ENCODE assay signal across 28 cellular contexts in genomic region chr7:155266440-155266839, GRCh38.
"Had no signal": no experiment of that assay in that cellular context is flagged by ENCODE, and none has a peak within 500 bp of the region (broad histone marks: within the 10 kb centered on the region; RNA-seq: fewer than 3 reads in every experiment).

No MANE protein-coding gene starts in this region.

- H3K4me1 ChIP-seq: adrenal gland, body of pancreas, colonic mucosa, esophagus squamous epithelium had no signal

- H3K4me1 Mint-ChIP-seq: activated naive CD4-positive, alpha-beta T cell treated with anti-CD3 and anti-CD28 coated beads, Interleukin-2, amount 50 U/mL, for 24 hours; activated T-helper 17 cell treated with anti-CD3 and anti-CD28 coated beads, Interleukin-2, amount 50 U/mL, for 72 hours had no signal

- ATAC-seq: activated naive CD8-positive, alpha-beta T cell treated with anti-CD3 and anti-CD28 coated beads, Interleukin-2, amount 50 U/mL, for 24 hours; activated T-cell treated with anti-CD3 and anti-CD28 coated beads, Interleukin-2, amount 50 U/mL, for 4 hours; activated T-helper 17 cell treated with anti-CD3 and anti-CD28 coated beads, Interleukin-2, amount 50 U/mL, for 72 hours; body of pancreas; T-helper 17 cell had no signal

- DNase-seq: activated CD4-positive, alpha-beta memory T cell treated with anti-CD3 and anti-CD28 coated beads, Interleukin-2, amount 10 ng/mL, durations not matched to agents 7 days and 5 days; activated CD4-positive, alpha-beta T cell treated with anti-CD3 and anti-CD28 coated beads for 1 hour; activated CD4-positive, alpha-beta T cell treated with anti-CD3 and anti-CD28 coated beads for 4 hours; activated CD4-positive, alpha-beta T cell treated with anti-CD3 and anti-CD28 coated beads, Interleukin-2, amount 10 ng/mL, durations not matched to agents 7 days and 5 days; activated CD4-positive, alpha-beta T cell treated with anti-CD3 and anti-CD28 coated beads, Interleukin-2, amount 50 U/mL, for 4 hours; activated effector memory CD4-positive, alpha-beta T cell treated with anti-CD3 and anti-CD28 coated beads, Interleukin-2, amount 50 U/mL, for 16 hours; activated naive CD4-positive, alpha-beta T cell treated with anti-CD3 and anti-CD28 coated beads for 36 hours; activated naive CD8-positive, alpha-beta T cell treated with anti-CD3 and anti-CD28 coated beads for 36 hours; activated naive CD8-positive, alpha-beta T cell treated with anti-CD3 and anti-CD28 coated beads, Interleukin-2, amount 50 U/mL, for 24 hours; activated T-cell treated with anti-CD3 and anti-CD28 coated beads, Interleukin-2, amount 50 U/mL, for 4 hours; adrenal gland; amygdala; aorta; body of pancreas; caudate nucleus; colonic mucosa; effector CD8-positive, alpha-beta T cell; esophagus squamous epithelium; foreskin melanocyte; glutamatergic neuron; T-helper 1 cell; T-helper 17 cell; T1000 had no signal

- H3K4me3 ChIP-seq: adrenal gland, body of pancreas, colonic mucosa, esophagus squamous epithelium had no signal

- H3K36me3 ChIP-seq: adrenal gland, colonic mucosa, esophagus squamous epithelium had no signal

- H3K4me3 Mint-ChIP-seq: activated CD4-positive, alpha-beta memory T cell treated with anti-CD3 and anti-CD28 coated beads, Interleukin-2, amount 10 ng/mL, durations not matched to agents 7 days and 5 days; activated CD4-positive, alpha-beta T cell treated with anti-CD3 and anti-CD28 coated beads, Interleukin-2, amount 10 ng/mL, durations not matched to agents 7 days and 5 days; activated naive CD4-positive, alpha-beta T cell treated with anti-CD3 and anti-CD28 coated beads for 36 hours; activated naive CD4-positive, alpha-beta T cell treated with anti-CD3 and anti-CD28 coated beads, Interleukin-2, amount 50 U/mL, for 24 hours; activated naive CD8-positive, alpha-beta T cell treated with anti-CD3 and anti-CD28 coated beads for 36 hours; activated naive CD8-positive, alpha-beta T cell treated with anti-CD3 and anti-CD28 coated beads, Interleukin-2, amount 50 U/mL, for 24 hours; activated T-cell treated with anti-CD3 and anti-CD28 coated beads, Interleukin-2, amount 50 U/mL, for 4 hours; activated T-helper 17 cell treated with anti-CD3 and anti-CD28 coated beads, Interleukin-2, amount 50 U/mL, for 72 hours; T-helper 17 cell; T-helper 2 cell treated with Interferon-gamma antibody and Interleukin-4, amounts not matched to agents 5 μg/mL and 100 μg/mL, for 36 hours; WTC11 had no signal

- H3K9me3 ChIP-seq: adrenal gland, body of pancreas, colonic mucosa, esophagus squamous epithelium had no signal

- H3K36me3 Mint-ChIP-seq: activated naive CD4-positive, alpha-beta T cell treated with anti-CD3 and anti-CD28 coated beads, Interleukin-2, amount 50 U/mL, for 24 hours; activated naive CD8-positive, alpha-beta T cell treated with anti-CD3 and anti-CD28 coated beads for 36 hours; WTC11 had no signal

- H3K27ac ChIP-seq: adrenal gland, body of pancreas, colonic mucosa, epithelial cell of prostate, esophagus squamous epithelium had no signal

- H3K27ac Mint-ChIP-seq: activated CD4-positive, alpha-beta memory T cell treated with anti-CD3 and anti-CD28 coated beads, Interleukin-2, amount 10 ng/mL, durations not matched to agents 7 days and 5 days; activated CD4-positive, alpha-beta T cell treated with anti-CD3 and anti-CD28 coated beads, Interleukin-2, amount 10 ng/mL, durations not matched to agents 7 days and 5 days; activated naive CD4-positive, alpha-beta T cell treated with anti-CD3 and anti-CD28 coated beads for 36 hours; activated naive CD4-positive, alpha-beta T cell treated with anti-CD3 and anti-CD28 coated beads, Interleukin-2, amount 50 U/mL, for 24 hours; activated naive CD8-positive, alpha-beta T cell treated with anti-CD3 and anti-CD28 coated beads for 36 hours; activated naive CD8-positive, alpha-beta T cell treated with anti-CD3 and anti-CD28 coated beads, Interleukin-2, amount 50 U/mL, for 24 hours; activated T-helper 17 cell treated with anti-CD3 and anti-CD28 coated beads, Interleukin-2, amount 50 U/mL, for 72 hours; T-helper 17 cell; T-helper 2 cell treated with Interferon-gamma antibody and Interleukin-4, amounts not matched to agents 5 μg/mL and 100 μg/mL, for 36 hours; WTC11 had no signal

- H3K27me3 Mint-ChIP-seq: activated CD4-positive, alpha-beta T cell treated with anti-CD3 and anti-CD28 coated beads, Interleukin-2, amount 10 ng/mL, durations not matched to agents 7 days and 5 days; activated naive CD4-positive, alpha-beta T cell treated with anti-CD3 and anti-CD28 coated beads, Interleukin-2, amount 50 U/mL, for 24 hours; activated naive CD8-positive, alpha-beta T cell treated with anti-CD3 and anti-CD28 coated beads for 36 hours had no signal

- H3K27me3 ChIP-seq: body of pancreas, colonic mucosa had no signal

- H3K9me3 Mint-ChIP-seq: activated CD4-positive, alpha-beta memory T cell treated with anti-CD3 and anti-CD28 coated beads, Interleukin-2, amount 10 ng/mL, durations not matched to agents 7 days and 5 days; activated CD4-positive, alpha-beta T cell treated with anti-CD3 and anti-CD28 coated beads, Interleukin-2, amount 10 ng/mL, durations not matched to agents 7 days and 5 days; activated naive CD4-positive, alpha-beta T cell treated with anti-CD3 and anti-CD28 coated beads for 36 hours; activated naive CD4-positive, alpha-beta T cell treated with anti-CD3 and anti-CD28 coated beads, Interleukin-2, amount 50 U/mL, for 24 hours; activated naive CD8-positive, alpha-beta T cell treated with anti-CD3 and anti-CD28 coated beads for 36 hours; activated naive CD8-positive, alpha-beta T cell treated with anti-CD3 and anti-CD28 coated beads, Interleukin-2, amount 50 U/mL, for 24 hours; activated T-cell treated with anti-CD3 and anti-CD28 coated beads, Interleukin-2, amount 50 U/mL, for 4 hours; activated T-helper 17 cell treated with anti-CD3 and anti-CD28 coated beads, Interleukin-2, amount 50 U/mL, for 72 hours; T-helper 2 cell treated with Interferon-gamma antibody and Interleukin-4, amounts not matched to agents 5 μg/mL and 100 μg/mL, for 36 hours had no signal
